In genomic region chr12:116876151-116876869, GRCh38 we compare ENCODE assay signal across 17 cellular contexts. TPM values are rescaled to one million over a fixed set of nuclear protein-coding genes. Genes with fewer than 3 reads are reported as not detected.
DNase-seq lines count a peak whose midpoint lies in the region; ATAC-seq and FAIRE-seq lines count a peak whose summit lies in the region.
"Had no signal": no experiment of that assay in that cellular context is flagged by ENCODE, and none has a peak within 500 bp of the region (broad histone marks: within the 10 kb centered on the region; RNA-seq: fewer than 3 reads in every experiment).

No MANE protein-coding gene starts in this region.

- no peak overlapping the region for H2BK120ac ChIP-seq in mesendoderm (ENCODE audit: low read depth, low read length)

- H2BK15ac ChIP-seq in mesendoderm (replicated peaks; ENCODE audit: low read depth): no peak overlapping the region

- no peaks in the 10 kb centered on the region for H3K79me2 ChIP-seq in mesendoderm (ENCODE audit: control insufficient read depth, insufficient read depth, low read length)

- no peak overlapping the region for H2AK5ac ChIP-seq in mesendoderm (ENCODE audit: low read length)

- peak overlapping the region; percentile 18 for H3K9ac ChIP-seq in mesendoderm (ENCODE audit: low read length)

- no peak for FAIRE-seq in urothelium cell line (lab: Jason Lieb, UNC)
- FAIRE-seq: bronchial epithelial cell had no signal

- peak overlapping the region; percentile 38 for H3K56ac ChIP-seq in mesendoderm (ENCODE audit: low read length)

- H3K4me1 ChIP-seq in ectodermal cell (ENCODE audit: control insufficient read depth, insufficient read depth, low read length): peaks cover 25% of the 10 kb centered on the region
- H3K4me1 ChIP-seq in mesendoderm (ENCODE audit: control insufficient read depth, low read depth, low read length): peaks cover 9% of the 10 kb centered on the region

- no peak for ATAC-seq in HG03469 (IDR thresholded peaks at IDR 0.05; ENCODE audit: unreplicated experiment)
- ATAC-seq: natural killer cell had no signal

- peak; percentile 49 for DNase-seq in NCI-H82 (lab: John Stamatoyannopoulos, UW)
- no peak for DNase-seq in NCI-H82 treated with DMSO at 0.1 percent for 48 hours (lab: John Stamatoyannopoulos, UW; ENCODE audit: unreplicated experiment)
- peak; percentile 69 for DNase-seq in mesendoderm
- DNase-seq in urothelium cell line (ENCODE audit: low spot score): peak; percentile 73
- DNase-seq in cerebellar cortex (ENCODE audit: low spot score): no peak
- DNase-seq in NCI-H1930 (lab: John Stamatoyannopoulos, UW): no peak
- DNase-seq: activated CD4-positive, alpha-beta T cell treated with anti-CD3 and anti-CD28 coated beads, Interleukin-2, amount 10 ng/mL, durations not matched to agents 7 days and 5 days; activated T-cell treated with anti-CD3 and anti-CD28 coated beads, Interleukin-2, amount 50 U/mL, for 24 hours; dorsolateral prefrontal cortex; hippocampal formation; natural killer cell; stimulated activated CD4-positive, alpha-beta T cell treated with anti-CD3 and anti-CD28 coated beads, Interleukin-4, amount 100 ng/mL, for 24 hours had no signal

- no peak overlapping the region for H3K23ac ChIP-seq in mesendoderm (ENCODE audit: low read length)

- H4K5ac ChIP-seq in mesendoderm (ENCODE audit: low read length): no peak overlapping the region

- H3K27ac ChIP-seq in ectodermal cell (ENCODE audit: insufficient read depth, low read depth, low read length, poor library complexity, severe bottlenecking): peak overlapping the region; percentile 44
- H3K27ac ChIP-seq in mesendoderm (ENCODE audit: low read depth, low read length): no peak overlapping the region
- H3K27ac ChIP-seq: C4-2B had no signal

- no peaks in the 10 kb centered on the region for H3K79me1 ChIP-seq in mesendoderm (ENCODE audit: low read length)

- no peaks in the 10 kb centered on the region for H3K36me3 ChIP-seq in ectodermal cell (ENCODE audit: control insufficient read depth, insufficient read depth, low read length)
- H3K36me3 ChIP-seq in mesendoderm (ENCODE audit: control insufficient read depth, insufficient read depth, low read length): no peaks in the 10 kb centered on the region

- WGBS in ectodermal cell, 2 experiments: 1% methylated on average over 16 to 19 of the region's 19 CpGs
- no CpG with 5 or more reads among the region's 19 CpGs for WGBS in mesendoderm (ENCODE audit: extremely low coverage, insufficient coverage, low lambda C conversion rate)

- H3K18ac ChIP-seq in mesendoderm (ENCODE audit: low read length): peak overlapping the region; percentile 1

- H3K9me3 ChIP-seq in ectodermal cell (ENCODE audit: control insufficient read depth, low read length): no peaks in the 10 kb centered on the region

- H4K8ac ChIP-seq in mesendoderm (ENCODE audit: low read depth, low read length): no peak overlapping the region

- H3K4me2 ChIP-seq in mesendoderm (ENCODE audit: low read length): no peak overlapping the region

- no peak overlapping the region for H2BK5ac ChIP-seq in mesendoderm (ENCODE audit: low read length)

- peak overlapping the region; percentile 20 for H3K4me3 ChIP-seq in ectodermal cell (ENCODE audit: insufficient read depth, low read depth, low read length)
- no peak overlapping the region for H3K4me3 ChIP-seq in mesendoderm (ENCODE audit: low read length)

- no peak overlapping the region for H3K4ac ChIP-seq in mesendoderm (ENCODE audit: low read depth, low read length)

- H3K27me3 ChIP-seq in ectodermal cell (ENCODE audit: control insufficient read depth, insufficient read depth, low read length, poor library complexity, severe bottlenecking) (peaks cover 48% of the 10 kb centered on the region), mesendoderm (ENCODE audit: insufficient read depth, low read length, poor library complexity) (peaks cover 13% of the 10 kb centered on the region)

RNA-seq across cellular contexts. Expression of gene HRK, which starts 4.9 kb away (rescaled TPM):
- 0.39 TPM for polyA plus RNA-seq in ectodermal cell (2013, experiment 1 of 4)
- polyA plus RNA-seq in ectodermal cell (2013, experiment 2 of 4): 0.57 TPM
- polyA plus RNA-seq in ectodermal cell (2013, experiment 3 of 4): 0.21 TPM
- polyA plus RNA-seq in ectodermal cell (2013, experiment 4 of 4): 0.28 TPM
- 0.59 TPM for polyA plus RNA-seq in mesendoderm (2013, experiment 1 of 2)
- 0.62 TPM for polyA plus RNA-seq in mesendoderm (2013, experiment 2 of 2)
- polyA plus RNA-seq: liver had no signal

RNA-seq across cellular contexts. Expression of gene FBXW8, which starts 34.4 kb away (rescaled TPM):
- 25.7 TPM for polyA plus RNA-seq in ectodermal cell (2013, experiment 1 of 4)
- 29.4 TPM for polyA plus RNA-seq in ectodermal cell (2013, experiment 2 of 4)
- polyA plus RNA-seq in ectodermal cell (2013, experiment 3 of 4): 17.0 TPM
- 21.4 TPM for polyA plus RNA-seq in ectodermal cell (2013, experiment 4 of 4)
- 7.6 TPM for polyA plus RNA-seq in mesendoderm (2013, experiment 1 of 2)
- polyA plus RNA-seq in mesendoderm (2013, experiment 2 of 2): 7.6 TPM

Comparison
In these comparisons a context has a peak if more than half of its experiments do, and no peak if none do; other contexts are left out.
1. DNase-seq: peak in NCI-H82 (single experiment), mesendoderm (single experiment) and urothelium cell line (single experiment); none in NCI-H82 treated with DMSO at 0.1 percent for 48 hours (single experiment), cerebellar cortex (single experiment) and NCI-H1930 (0 of 2).